In genomic region chr1:173580081-173580480, GRCh38 we compare ENCODE assay signal across 18 cellular contexts.
DNase-seq lines count a peak whose midpoint lies in the region; ATAC-seq, FAIRE-seq and TF ChIP-seq lines count a peak whose summit lies in the region.
"Had no signal": no experiment of that assay in that cellular context is flagged by ENCODE, and none has a peak within 500 bp of the region (broad histone marks: within the 10 kb centered on the region; RNA-seq: fewer than 3 reads in every experiment).

No MANE protein-coding gene starts in this region.

- ATAC-seq in HG02852 (IDR thresholded peaks at IDR 0.05; ENCODE audit: unreplicated experiment) = no peak
- ATAC-seq: GM23338 had no signal

- intact Hi-C loops in posterior cingulate gyrus (cut with DNase I) = no loop called here

- TF ChIP-seq CTCF in D721Med (IDR thresholded peaks at IDR 0.05; ENCODE audit: insufficient read depth, missing control alignments) (no peak), retinal pigment epithelial cell (conservative IDR thresholded peaks at IDR 0.05; ENCODE audit: low read depth, low read length) (no peak)

- peak; percentile 87 for FAIRE-seq in D721Med (lab: Jason Lieb, UNC)
- FAIRE-seq: A204.1, G401.6, GM12891 had no signal

- no peak overlapping the region for H3K4me3 ChIP-seq in retinal pigment epithelial cell (ENCODE audit: low read length)
- H3K4me3 ChIP-seq: GM23338 had no signal

- DNase-seq in D721Med (ENCODE audit: insufficient read length, low spot score) = no peak
- peak; percentile 77 for DNase-seq in NCI-H82 treated with DMSO at 0.1 percent for 48 hours (lab: John Stamatoyannopoulos, UW; ENCODE audit: unreplicated experiment)
- peak; percentile 12 for DNase-seq in amniotic epithelial cell (ENCODE audit: low read depth)
- DNase-seq in retinal pigment epithelial cell (ENCODE audit: low read depth) = peak; percentile 8
- no peak for DNase-seq in posterior cingulate gyrus
- no peak for DNase-seq in inferior parietal cortex (ENCODE audit: extremely low spot score)
- DNase-seq: C1 segment of cervical spinal cord; Calu3; CD4-positive, alpha-beta T cell; DMS153; DMS79 treated with DMSO at 0.1 percent for 48 hours; EL; H9 had no signal

Comparison
In these comparisons a context has a peak if more than half of its experiments do, and no peak if none do; other contexts are left out.
1. DNase-seq: peak in NCI-H82 treated with DMSO at 0.1 percent for 48 hours (single experiment), amniotic epithelial cell (single experiment) and retinal pigment epithelial cell (single experiment); none in D721Med (single experiment), posterior cingulate gyrus (0 of 10) and inferior parietal cortex (single experiment).